Comparison of ENCODE assay signal across 17 cellular contexts in genomic region chr21:46627726-46628125, GRCh38. TPM values are rescaled to one million over a fixed set of nuclear protein-coding genes. Genes with fewer than 3 reads are reported as not detected.
DNase-seq lines count a peak whose midpoint lies in the region; ATAC-seq and TF ChIP-seq lines count a peak whose summit lies in the region.
"Had no signal": no experiment of that assay in that cellular context is flagged by ENCODE, and none has a peak within 500 bp of the region (broad histone marks: within the 10 kb centered on the region; RNA-seq: fewer than 3 reads in every experiment).

No MANE protein-coding gene starts in this region.

- H2AFZ ChIP-seq in PC-9: no peak overlapping the region

- no peaks in the 10 kb centered on the region for H3K36me3 ChIP-seq in PC-9 (ENCODE audit: low read depth)

- H3K27me3 ChIP-seq in foreskin keratinocyte: peaks cover 5% of the 10 kb centered on the region
- H3K27me3 ChIP-seq in PC-9 (ENCODE audit: insufficient read depth, low read depth): no peaks in the 10 kb centered on the region

- H3K4me1 Mint-ChIP-seq in activated naive CD8-positive, alpha-beta T cell treated with anti-CD3 and anti-CD28 coated beads, Interleukin-2, amount 10 ng/mL, durations not matched to agents 7 days and 5 days: peaks cover 32% of the 10 kb centered on the region
- H3K4me1 Mint-ChIP-seq in activated naive CD8-positive, alpha-beta T cell treated with anti-CD3 and anti-CD28 coated beads, Interleukin-2, amount 50 U/mL, for 24 hours: peaks cover 31% of the 10 kb centered on the region
- peaks cover 31% of the 10 kb centered on the region for H3K4me1 Mint-ChIP-seq in activated CD4-positive, alpha-beta memory T cell treated with anti-CD3 and anti-CD28 coated beads for 36 hours (ENCODE audit: low read depth)

- POLR2A ChIA-PET in activated naive CD8-positive, alpha-beta T cell treated with anti-CD3 and anti-CD28 coated beads, Interleukin-2, amount 10 ng/mL, durations not matched to agents 7 days and 5 days (lab: Charles Lee): interaction anchor here (1.0 to 1.2 kb wide), 2 partner anchors 22 to 69 kb away, joined by 3 read pairs; partner anchors contain the start of gene S100B
- POLR2A ChIA-PET in activated CD4-positive, alpha-beta memory T cell treated with anti-CD3 and anti-CD28 coated beads for 36 hours (lab: Charles Lee): interaction anchor here (1.4 kb wide), 1 partner anchor 76 kb away, joined by 3 read pairs; no protein-coding TSS in a partner anchor
- POLR2A ChIA-PET in PC-9 (lab: Charles Lee; ENCODE audit: unreplicated experiment): no interaction called here

- no peaks in the 10 kb centered on the region for H3K4me1 ChIP-seq in foreskin keratinocyte
- no peaks in the 10 kb centered on the region for H3K4me1 ChIP-seq in PC-9 (replicated peaks; ENCODE audit: insufficient read depth)

- H3K79me2 ChIP-seq in PC-9 (ENCODE audit: low read depth): no peaks in the 10 kb centered on the region

- BruUV-seq in PC-9 (replicated peaks; lab: Mats Ljungman, UMichigan): no TSS peak

- CTCF ChIA-PET in activated CD4-positive, alpha-beta memory T cell treated with anti-CD3 and anti-CD28 coated beads for 36 hours (lab: Charles Lee): no interaction called here
- CTCF ChIA-PET in PC-9 (lab: Charles Lee): no interaction called here

- DNase-seq in activated naive CD8-positive, alpha-beta T cell treated with anti-CD3 and anti-CD28 coated beads, Interleukin-2, amount 10 ng/mL, durations not matched to agents 7 days and 5 days: no peak
- DNase-seq in activated naive CD8-positive, alpha-beta T cell treated with anti-CD3 and anti-CD28 coated beads, Interleukin-2, amount 50 U/mL, for 24 hours: no peak
- DNase-seq in NCI-H226: peak; percentile 45
- peak; percentile 34 to 74 for DNase-seq in foreskin keratinocyte
- DNase-seq in activated CD4-positive, alpha-beta memory T cell treated with anti-CD3 and anti-CD28 coated beads for 36 hours: no peak
- DNase-seq in NCI-H2196 treated with DMSO at 0.1 percent for 48 hours (lab: John Stamatoyannopoulos, UW; ENCODE audit: unreplicated experiment): no peak
- DNase-seq in PC-9: no peak
- no peak for DNase-seq in hypothalamus (lab: John Stamatoyannopoulos, UW)
- DNase-seq: COR-L47, DMS153, KBM-7, NCI-H1105 treated with DMSO at 0.1 percent for 48 hours, NCI-H1694 treated with DMSO at 0.1 percent for 48 hours, NCI-H510A treated with DMSO at 0.1 percent for 48 hours, NCI-H774 had no signal

- no peak overlapping the region for H3K4me3 Mint-ChIP-seq in activated naive CD8-positive, alpha-beta T cell treated with anti-CD3 and anti-CD28 coated beads, Interleukin-2, amount 10 ng/mL, durations not matched to agents 7 days and 5 days
- no peak overlapping the region for H3K4me3 Mint-ChIP-seq in activated naive CD8-positive, alpha-beta T cell treated with anti-CD3 and anti-CD28 coated beads, Interleukin-2, amount 50 U/mL, for 24 hours
- H3K4me3 Mint-ChIP-seq in activated CD4-positive, alpha-beta memory T cell treated with anti-CD3 and anti-CD28 coated beads for 36 hours: no peak overlapping the region

- peak overlapping the region; percentile 55 for H3K27ac Mint-ChIP-seq in activated naive CD8-positive, alpha-beta T cell treated with anti-CD3 and anti-CD28 coated beads, Interleukin-2, amount 10 ng/mL, durations not matched to agents 7 days and 5 days
- no peak overlapping the region for H3K27ac Mint-ChIP-seq in activated naive CD8-positive, alpha-beta T cell treated with anti-CD3 and anti-CD28 coated beads, Interleukin-2, amount 50 U/mL, for 24 hours
- no peak overlapping the region for H3K27ac Mint-ChIP-seq in activated CD4-positive, alpha-beta memory T cell treated with anti-CD3 and anti-CD28 coated beads for 36 hours

- no peak overlapping the region for H3K4me3 ChIP-seq in PC-9

- no peak overlapping the region for H3K27ac ChIP-seq in foreskin keratinocyte
- no peak overlapping the region for H3K27ac ChIP-seq in PC-9
- H3K27ac ChIP-seq: RWPE1 had no signal

- H3K4me2 ChIP-seq in PC-9: no peak overlapping the region

- H3K9me3 ChIP-seq in PC-9 (ENCODE audit: insufficient read depth, low read depth): no peaks in the 10 kb centered on the region; the same call in 1 of the 2 replicates

- intact Hi-C loops in activated CD4-positive, alpha-beta memory T cell treated with anti-CD3 and anti-CD28 coated beads for 36 hours (cut with micrococcal nuclease): no loop called here
- intact Hi-C loops in PC-9 (cut with micrococcal nuclease; ENCODE audit: unreplicated experiment): no loop called here

- TF ChIP-seq CTCF in foreskin keratinocyte (conservative IDR thresholded peaks at IDR 0.05): no peak
- TF ChIP-seq CTCF in PC-9 (conservative IDR thresholded peaks at IDR 0.05): no peak

- no peaks in the 10 kb centered on the region for H3K9me2 ChIP-seq in PC-9 (ENCODE audit: insufficient read depth)

- H3K9me3 Mint-ChIP-seq in activated naive CD8-positive, alpha-beta T cell treated with anti-CD3 and anti-CD28 coated beads, Interleukin-2, amount 10 ng/mL, durations not matched to agents 7 days and 5 days: peaks cover 3% of the 10 kb centered on the region
- peaks cover 9% of the 10 kb centered on the region for H3K9me3 Mint-ChIP-seq in activated naive CD8-positive, alpha-beta T cell treated with anti-CD3 and anti-CD28 coated beads, Interleukin-2, amount 50 U/mL, for 24 hours
- H3K9me3 Mint-ChIP-seq in activated CD4-positive, alpha-beta memory T cell treated with anti-CD3 and anti-CD28 coated beads for 36 hours: peaks cover 13% of the 10 kb centered on the region

- H3K27me3 Mint-ChIP-seq in activated naive CD8-positive, alpha-beta T cell treated with anti-CD3 and anti-CD28 coated beads, Interleukin-2, amount 10 ng/mL, durations not matched to agents 7 days and 5 days: no peaks in the 10 kb centered on the region
- no peaks in the 10 kb centered on the region for H3K27me3 Mint-ChIP-seq in activated naive CD8-positive, alpha-beta T cell treated with anti-CD3 and anti-CD28 coated beads, Interleukin-2, amount 50 U/mL, for 24 hours
- no peaks in the 10 kb centered on the region for H3K27me3 Mint-ChIP-seq in activated CD4-positive, alpha-beta memory T cell treated with anti-CD3 and anti-CD28 coated beads for 36 hours

- H4K20me1 ChIP-seq in PC-9 (ENCODE audit: insufficient read depth): no peaks in the 10 kb centered on the region

- H3K36me3 Mint-ChIP-seq in activated naive CD8-positive, alpha-beta T cell treated with anti-CD3 and anti-CD28 coated beads, Interleukin-2, amount 10 ng/mL, durations not matched to agents 7 days and 5 days: peaks cover 1% of the 10 kb centered on the region
- no peaks in the 10 kb centered on the region for H3K36me3 Mint-ChIP-seq in activated naive CD8-positive, alpha-beta T cell treated with anti-CD3 and anti-CD28 coated beads, Interleukin-2, amount 50 U/mL, for 24 hours (ENCODE audit: low read depth)
- no peaks in the 10 kb centered on the region for H3K36me3 Mint-ChIP-seq in activated CD4-positive, alpha-beta memory T cell treated with anti-CD3 and anti-CD28 coated beads for 36 hours

- no peaks in the 10 kb centered on the region for H3F3A ChIP-seq in PC-9 (ENCODE audit: insufficient read depth, low read depth)

- no peak for ATAC-seq in activated naive CD8-positive, alpha-beta T cell treated with anti-CD3 and anti-CD28 coated beads, Interleukin-2, amount 10 ng/mL, durations not matched to agents 7 days and 5 days (ENCODE audit: low read depth)
- no peak for ATAC-seq in activated naive CD8-positive, alpha-beta T cell treated with anti-CD3 and anti-CD28 coated beads, Interleukin-2, amount 50 U/mL, for 24 hours
- ATAC-seq in foreskin keratinocyte: no peak

RNA-seq across cellular contexts. Expression of gene PRMT2, which starts 7.7 kb away (rescaled TPM):
- total RNA-seq in activated naive CD8-positive, alpha-beta T cell treated with anti-CD3 and anti-CD28 coated beads, Interleukin-2, amount 10 ng/mL, durations not matched to agents 7 days and 5 days: 100 to 1,000 TPM; 153 to 157 TPM
- 92.0 and 93.0 TPM in 2 replicates for total RNA-seq in foreskin keratinocyte
- polyA plus RNA-seq in foreskin keratinocyte: 95.3 and 99.5 TPM in 2 replicates
- 10 to 100 TPM; 85.4 to 90.7 TPM for total RNA-seq in activated CD4-positive, alpha-beta memory T cell treated with anti-CD3 and anti-CD28 coated beads for 36 hours
- total RNA-seq in PC-9 (2021): 64.5 and 82.0 TPM in 2 replicates

RNA-seq across cellular contexts. Expression of gene S100B, which starts 22.8 kb away (rescaled TPM):
- 10 to 100 TPM; 15.8 to 16.3 TPM for total RNA-seq in activated naive CD8-positive, alpha-beta T cell treated with anti-CD3 and anti-CD28 coated beads, Interleukin-2, amount 10 ng/mL, durations not matched to agents 7 days and 5 days
- total RNA-seq in foreskin keratinocyte (0.17 TPM in 1 of 2 replicates, not detected in the other), PC-9 (2021) (not detected in 2 replicates)
- 0.21 TPM in 1 of 2 replicates, not detected in the other for polyA plus RNA-seq in foreskin keratinocyte
- total RNA-seq in activated CD4-positive, alpha-beta memory T cell treated with anti-CD3 and anti-CD28 coated beads for 36 hours: not detected
- polyA plus RNA-seq: BJ had no signal

Comparison
In these comparisons a context has a peak if more than half of its experiments do, and no peak if none do; other contexts are left out.
1. DNase-seq: peak in NCI-H226 (single experiment) and foreskin keratinocyte (2 of 2); none in activated naive CD8-positive, alpha-beta T cell treated with anti-CD3 and anti-CD28 coated beads, Interleukin-2, amount 10 ng/mL, durations not matched to agents 7 days and 5 days (single experiment), activated naive CD8-positive, alpha-beta T cell treated with anti-CD3 and anti-CD28 coated beads, Interleukin-2, amount 50 U/mL, for 24 hours (single experiment), activated CD4-positive, alpha-beta memory T cell treated with anti-CD3 and anti-CD28 coated beads for 36 hours (single experiment), NCI-H2196 treated with DMSO at 0.1 percent for 48 hours (single experiment), PC-9 (0 of 2) and hypothalamus (0 of 51).
2. RNA of gene S100B, which starts 22.8 kb away (total RNA-seq): 15.8 to 16.3 TPM in activated naive CD8-positive, alpha-beta T cell treated with anti-CD3 and anti-CD28 coated beads, Interleukin-2, amount 10 ng/mL, durations not matched to agents 7 days and 5 days; not detected in activated CD4-positive, alpha-beta memory T cell treated with anti-CD3 and anti-CD28 coated beads for 36 hours, 0.17 TPM in foreskin keratinocyte and not detected in PC-9; every median in the first group is over 10 times any median in the second.